In genomic region chr12:57012600-57013465, GRCh38 we compare ENCODE assay signal across 11 cellular contexts. TPM values are rescaled to one million over a fixed set of nuclear protein-coding genes. Genes with fewer than 3 reads are reported as not detected.
DNase-seq lines count a peak whose midpoint lies in the region; ATAC-seq and TF ChIP-seq lines count a peak whose summit lies in the region.
"Had no signal": no experiment of that assay in that cellular context is flagged by ENCODE, and none has a peak within 500 bp of the region (broad histone marks: within the 10 kb centered on the region; RNA-seq: fewer than 3 reads in every experiment).

No MANE protein-coding gene starts in this region.

- H3K27me3 ChIP-seq in GM23338 (ENCODE audit: insufficient read depth): no peaks in the 10 kb centered on the region

- no peaks in the 10 kb centered on the region for H3K9me3 Mint-ChIP-seq in activated naive CD8-positive, alpha-beta T cell treated with anti-CD3 and anti-CD28 coated beads, Interleukin-2, amount 10 ng/mL, durations not matched to agents 7 days and 5 days
- H3K9me3 Mint-ChIP-seq in activated naive CD8-positive, alpha-beta T cell treated with anti-CD3 and anti-CD28 coated beads for 36 hours: no peaks in the 10 kb centered on the region
- H3K9me3 Mint-ChIP-seq in GM23338: no peaks in the 10 kb centered on the region
- H3K9me3 Mint-ChIP-seq in type B pancreatic cell: no peaks in the 10 kb centered on the region
- no peaks in the 10 kb centered on the region for H3K9me3 Mint-ChIP-seq in mesothelial cell of epicardium
- H3K9me3 Mint-ChIP-seq: dendritic cell treated with granulocyte-macrophage colony-stimulating factor and Interleukin-4, amounts not matched to agents 40 ng/mL and 50 ng/mL, for 4 days had no signal

- H3K4me3 ChIP-seq in GM23338 (no peak overlapping the region), mucosa of descending colon (no peak overlapping the region)

- H3K27ac Mint-ChIP-seq in activated naive CD8-positive, alpha-beta T cell treated with anti-CD3 and anti-CD28 coated beads, Interleukin-2, amount 10 ng/mL, durations not matched to agents 7 days and 5 days: peak overlapping the region; percentile 40
- H3K27ac Mint-ChIP-seq in activated naive CD8-positive, alpha-beta T cell treated with anti-CD3 and anti-CD28 coated beads for 36 hours: no peak overlapping the region
- H3K27ac Mint-ChIP-seq in GM23338 (no peak overlapping the region), type B pancreatic cell (no peak overlapping the region), mesothelial cell of epicardium (no peak overlapping the region)
- H3K27ac Mint-ChIP-seq: B cell had no signal

- POLR2A ChIA-PET in activated naive CD8-positive, alpha-beta T cell treated with anti-CD3 and anti-CD28 coated beads, Interleukin-2, amount 10 ng/mL, durations not matched to agents 7 days and 5 days (lab: Charles Lee): interaction anchor here (1.4 to 3.5 kb wide), 3 partner anchors 34 to 98 kb away, joined by 5 to 37 read pairs (median 6); partner anchors contain the start of gene STAT6

- H3F3A ChIP-seq in GM23338 (replicated peaks; ENCODE audit: low read depth): no peaks in the 10 kb centered on the region; the same call in 1 of the 2 replicates

- H3K9me2 ChIP-seq in GM23338 (ENCODE audit: insufficient read depth): no peaks in the 10 kb centered on the region

- no peak overlapping the region for H3K27ac ChIP-seq in GM23338 (ENCODE audit: low read depth)

- H3K4me2 ChIP-seq in GM23338: no peak overlapping the region

- peak; percentile 48 to 60 for TF ChIP-seq CTCF in GM23338 (conservative IDR thresholded peaks at IDR 0.05; ENCODE audit: low read depth in 2 of 2)
- peak; percentile 15 for TF ChIP-seq CTCF in type B pancreatic cell (conservative IDR thresholded peaks at IDR 0.05)
- TF ChIP-seq CTCF in mesothelial cell of epicardium (IDR thresholded peaks at IDR 0.05; ENCODE audit: unreplicated experiment): no peak
- no peak for TF ChIP-seq CTCF in mucosa of descending colon (IDR thresholded peaks at IDR 0.05)

- H3K4me1 ChIP-seq in GM23338 (ENCODE audit: insufficient read depth) (peaks cover 48% of the 10 kb centered on the region), mucosa of descending colon (ENCODE audit: low read depth) (no peaks in the 10 kb centered on the region)

- no peaks in the 10 kb centered on the region for H3K79me2 ChIP-seq in GM23338 (replicated peaks; ENCODE audit: insufficient read depth)

- no peak for TF ChIP-seq RAD21 in Ishikawa (IDR thresholded peaks at IDR 0.05; ENCODE audit: low read depth)

- H3K36me3 ChIP-seq in GM23338 (ENCODE audit: insufficient read depth) (no peaks in the 10 kb centered on the region), mucosa of descending colon (ENCODE audit: low read depth) (no peaks in the 10 kb centered on the region)

- peaks cover 33% of the 10 kb centered on the region for H3K4me1 Mint-ChIP-seq in activated naive CD8-positive, alpha-beta T cell treated with anti-CD3 and anti-CD28 coated beads, Interleukin-2, amount 10 ng/mL, durations not matched to agents 7 days and 5 days
- H3K4me1 Mint-ChIP-seq in activated naive CD8-positive, alpha-beta T cell treated with anti-CD3 and anti-CD28 coated beads for 36 hours: peaks cover 31% of the 10 kb centered on the region
- H3K4me1 Mint-ChIP-seq in GM23338: peaks cover 61% of the 10 kb centered on the region
- H3K4me1 Mint-ChIP-seq in type B pancreatic cell (ENCODE audit: unreplicated experiment): peaks cover 11% of the 10 kb centered on the region
- peaks cover 11% of the 10 kb centered on the region for H3K4me1 Mint-ChIP-seq in mesothelial cell of epicardium

- peaks cover 13% of the 10 kb centered on the region for H3K27me3 Mint-ChIP-seq in activated naive CD8-positive, alpha-beta T cell treated with anti-CD3 and anti-CD28 coated beads, Interleukin-2, amount 10 ng/mL, durations not matched to agents 7 days and 5 days
- H3K27me3 Mint-ChIP-seq in activated naive CD8-positive, alpha-beta T cell treated with anti-CD3 and anti-CD28 coated beads for 36 hours: peaks cover 4% of the 10 kb centered on the region
- H3K27me3 Mint-ChIP-seq in GM23338 (ENCODE audit: insufficient read depth, low read depth, poor library complexity) (peaks cover 5% of the 10 kb centered on the region), type B pancreatic cell (peaks cover 34% of the 10 kb centered on the region), mesothelial cell of epicardium (ENCODE audit: low read depth) (peaks cover 26% of the 10 kb centered on the region)

- H4K20me1 ChIP-seq in GM23338 (replicated peaks; ENCODE audit: insufficient read depth): no peaks in the 10 kb centered on the region

- no peaks in the 10 kb centered on the region for H3K36me3 Mint-ChIP-seq in activated naive CD8-positive, alpha-beta T cell treated with anti-CD3 and anti-CD28 coated beads, Interleukin-2, amount 10 ng/mL, durations not matched to agents 7 days and 5 days
- no peaks in the 10 kb centered on the region for H3K36me3 Mint-ChIP-seq in activated naive CD8-positive, alpha-beta T cell treated with anti-CD3 and anti-CD28 coated beads for 36 hours
- H3K36me3 Mint-ChIP-seq in GM23338 (ENCODE audit: low read depth) (peaks cover 3% of the 10 kb centered on the region; the same call in 1 of the 3 replicates), type B pancreatic cell (no peaks in the 10 kb centered on the region), mesothelial cell of epicardium (no peaks in the 10 kb centered on the region)

- no peak for TF ChIP-seq EP300 in Ishikawa (IDR thresholded peaks at IDR 0.05; ENCODE audit: borderline replicate concordance)

- H2AFZ ChIP-seq in GM23338: no peak overlapping the region

- no peak for DNase-seq in activated naive CD8-positive, alpha-beta T cell treated with anti-CD3 and anti-CD28 coated beads, Interleukin-2, amount 10 ng/mL, durations not matched to agents 7 days and 5 days
- DNase-seq in activated naive CD8-positive, alpha-beta T cell treated with anti-CD3 and anti-CD28 coated beads for 36 hours: no peak
- peak; percentile 52 for DNase-seq in GM23338 (ENCODE audit: low spot score)
- DNase-seq in type B pancreatic cell (ENCODE audit: extremely low spot score, unreplicated experiment): no peak
- no peak for DNase-seq in mesothelial cell of epicardium (ENCODE audit: low spot score in 2 of 2, unreplicated experiment in 2 of 2)
- DNase-seq in mucosa of descending colon: no peak
- DNase-seq: hypothalamus had no signal

- no peaks in the 10 kb centered on the region for H3K9me3 ChIP-seq in mucosa of descending colon

- H3K4me3 Mint-ChIP-seq in activated naive CD8-positive, alpha-beta T cell treated with anti-CD3 and anti-CD28 coated beads, Interleukin-2, amount 10 ng/mL, durations not matched to agents 7 days and 5 days: no peak overlapping the region
- no peak overlapping the region for H3K4me3 Mint-ChIP-seq in activated naive CD8-positive, alpha-beta T cell treated with anti-CD3 and anti-CD28 coated beads for 36 hours
- H3K4me3 Mint-ChIP-seq in GM23338 (no peak overlapping the region), type B pancreatic cell (no peak overlapping the region), mesothelial cell of epicardium (no peak overlapping the region)
- H3K4me3 Mint-ChIP-seq: B cell; dendritic cell treated with granulocyte-macrophage colony-stimulating factor and Interleukin-4, amounts not matched to agents 40 ng/mL and 50 ng/mL, for 4 days had no signal

- intact Hi-C loops in mucosa of descending colon (cut with DNase I, micrococcal nuclease): loop anchor here in 1 of 2 donors (5.0 kb wide), 1 partner anchor 49 kb away; no protein-coding TSS in a partner anchor

- no peak for ATAC-seq in activated naive CD8-positive, alpha-beta T cell treated with anti-CD3 and anti-CD28 coated beads, Interleukin-2, amount 10 ng/mL, durations not matched to agents 7 days and 5 days (ENCODE audit: low read depth)
- ATAC-seq in GM23338 (peak; percentile 4; the same call in 1 of the 3 replicates), HG03097 (IDR thresholded peaks at IDR 0.05; ENCODE audit: low FRiP score, unreplicated experiment) (no peak), mucosa of descending colon (no peak)

RNA-seq across cellular contexts. Expression of gene TAC3, which starts 3.5 kb away (rescaled TPM):
- total RNA-seq in activated naive CD8-positive, alpha-beta T cell treated with anti-CD3 and anti-CD28 coated beads, Interleukin-2, amount 10 ng/mL, durations not matched to agents 7 days and 5 days: under 1 TPM; 0.34 to 0.53 TPM
- total RNA-seq in activated naive CD8-positive, alpha-beta T cell treated with anti-CD3 and anti-CD28 coated beads for 36 hours: under 1 TPM; 0.31 to 0.32 TPM
- 11.9 and 22.0 TPM in 2 replicates for total RNA-seq in GM23338 (2014; rRNA removed; shearing (Covaris generic))
- polyA plus RNA-seq in GM23338 (2016; fragmentation: Nextera tagmentation; extraction: Ambion mirVana): 35.1 and 37.5 TPM in 2 replicates
- total RNA-seq in type B pancreatic cell (ENCODE audit: low replicate concordance) (2.9 and 3.1 TPM in 2 replicates), mesothelial cell of epicardium (0.31 to 0.47 TPM in 2 of 3 replicates, not detected in the other), mucosa of descending colon (1 to 10 TPM in 2 of 3 donors, under 1 TPM in 1; 0.81 to 2.0 (median 1.8) TPM)
- total RNA-seq: B cell had no signal

RNA-seq across cellular contexts. Expression of gene ZBTB39, which starts 6.5 kb away (rescaled TPM):
- 10 to 100 TPM; 11.3 TPM for total RNA-seq in activated naive CD8-positive, alpha-beta T cell treated with anti-CD3 and anti-CD28 coated beads, Interleukin-2, amount 10 ng/mL, durations not matched to agents 7 days and 5 days
- total RNA-seq in activated naive CD8-positive, alpha-beta T cell treated with anti-CD3 and anti-CD28 coated beads for 36 hours: 1 to 10 TPM; 7.0 to 7.2 TPM
- 24.1 and 26.7 TPM in 2 replicates for total RNA-seq in GM23338 (2014; rRNA removed; shearing (Covaris generic))
- polyA plus RNA-seq in GM23338 (2016; fragmentation: Nextera tagmentation; extraction: Ambion mirVana): 5.5 and 6.6 TPM in 2 replicates
- 13.2 and 18.1 TPM in 2 replicates for total RNA-seq in type B pancreatic cell (ENCODE audit: low replicate concordance)
- 19.1 to 19.6 TPM (median 19.2 TPM) in 3 replicates for total RNA-seq in mesothelial cell of epicardium
- total RNA-seq in mucosa of descending colon: 1 to 10 TPM; 3.5 to 8.6 (median 4.6) TPM

RNA-seq across cellular contexts. Expression of gene MYO1A, which starts 37.1 kb away (rescaled TPM):
- 1 to 10 TPM; 1.2 to 2.1 TPM for total RNA-seq in activated naive CD8-positive, alpha-beta T cell treated with anti-CD3 and anti-CD28 coated beads, Interleukin-2, amount 10 ng/mL, durations not matched to agents 7 days and 5 days
- total RNA-seq in activated naive CD8-positive, alpha-beta T cell treated with anti-CD3 and anti-CD28 coated beads for 36 hours: 1 to 10 TPM; 1.3 to 1.4 TPM
- total RNA-seq in GM23338 (2014; rRNA removed; shearing (Covaris generic)): not detected in 2 replicates
- polyA plus RNA-seq in GM23338 (2016; fragmentation: Nextera tagmentation; extraction: Ambion mirVana): not detected in 2 replicates
- total RNA-seq in type B pancreatic cell (ENCODE audit: low replicate concordance) (4.3 and 19.4 TPM in 2 replicates), mesothelial cell of epicardium (0.22 to 0.59 TPM (median 0.27 TPM) in 3 replicates), mucosa of descending colon (100 to 1,000 TPM; 167 to 444 (median 219) TPM)

RNA-seq across cellular contexts. Expression of gene RDH16, which starts 55.4 kb away (rescaled TPM):
- total RNA-seq in activated naive CD8-positive, alpha-beta T cell treated with anti-CD3 and anti-CD28 coated beads, Interleukin-2, amount 10 ng/mL, durations not matched to agents 7 days and 5 days: under 1 TPM; 0.62 to 0.69 TPM
- under 1 TPM; 0.10 to 0.12 TPM for total RNA-seq in activated naive CD8-positive, alpha-beta T cell treated with anti-CD3 and anti-CD28 coated beads for 36 hours
- total RNA-seq in GM23338 (2014; rRNA removed; shearing (Covaris generic)): 0.62 and 0.66 TPM in 2 replicates
- 0.28 and 0.52 TPM in 2 replicates for polyA plus RNA-seq in GM23338 (2016; fragmentation: Nextera tagmentation; extraction: Ambion mirVana)
- total RNA-seq in type B pancreatic cell (ENCODE audit: low replicate concordance) (0.43 and 0.68 TPM in 2 replicates), mesothelial cell of epicardium (1.00 to 1.3 TPM (median 1.1 TPM) in 3 replicates), mucosa of descending colon (under 1 TPM; 0.14 to 0.28 (median 0.19) TPM)

Comparison
In these comparisons a context has a peak if more than half of its experiments do, and no peak if none do; other contexts are left out.
1. CTCF ChIP-seq: peak in GM23338 (2 of 2) and type B pancreatic cell (single experiment); none in mesothelial cell of epicardium (single experiment) and mucosa of descending colon (single experiment).